Comparison of ENCODE assay signal across 10 cellular contexts in genomic region chr21:28337319-28337718, GRCh38.
A peak's percentile ranks its signal among the peaks of the same experiment; 100 is the strongest.
DNase-seq lines count a peak whose midpoint lies in the region; ATAC-seq and TF ChIP-seq lines count a peak whose summit lies in the region.
"Had no signal": no experiment of that assay in that cellular context is flagged by ENCODE, and none has a peak within 500 bp of the region (broad histone marks: within the 10 kb centered on the region; RNA-seq: fewer than 3 reads in every experiment).

No MANE protein-coding gene starts in this region.

- H3K9me3 ChIP-seq in RWPE2 (ENCODE audit: severe bottlenecking) (no peaks in the 10 kb centered on the region), gastroesophageal sphincter (no peaks in the 10 kb centered on the region)
- H3K9me3 ChIP-seq: BLaER1, neutrophil had no signal

- H3K36me3 ChIP-seq in RWPE2 (ENCODE audit: low read depth) (no peaks in the 10 kb centered on the region), gastroesophageal sphincter (no peaks in the 10 kb centered on the region)
- H3K36me3 ChIP-seq: BLaER1, neutrophil had no signal

- no peak for TF ChIP-seq EP300 in gastroesophageal sphincter (IDR thresholded peaks at IDR 0.05)

- DNase-seq in NCI-H345 (lab: John Stamatoyannopoulos, UW) (peak; percentile 15), NCI-H345 treated with DMSO at 0.1 percent for 48 hours (lab: John Stamatoyannopoulos, UW; ENCODE audit: unreplicated experiment) (no peak), RWPE2 (ENCODE audit: low spot score) (no peak), superior temporal gyrus (ENCODE audit: extremely low spot score) (peak; percentile 89), cerebellar nuclear complex (lab: John Stamatoyannopoulos, UW) (no peak), NCI-H2196 (lab: John Stamatoyannopoulos, UW; ENCODE audit: unreplicated experiment) (no peak)

- H3K4me3 ChIP-seq in RWPE2 (ENCODE audit: severe bottlenecking) (no peak overlapping the region), gastroesophageal sphincter (no peak overlapping the region)
- H3K4me3 ChIP-seq: BLaER1 had no signal

- ATAC-seq in RWPE2 (ENCODE audit: low read depth): peak; percentile 41; the same call in 1 of the 3 replicates
- no peak for ATAC-seq in gastroesophageal sphincter
- ATAC-seq in HG02610 (IDR thresholded peaks at IDR 0.05; ENCODE audit: unreplicated experiment): no peak

- H3K27ac ChIP-seq in RWPE2 (ENCODE audit: poor library complexity, severe bottlenecking) (no peak overlapping the region), gastroesophageal sphincter (peak overlapping the region in 2 of 4 donors; percentile 29 to 52)
- H3K27ac ChIP-seq: BLaER1, neutrophil had no signal

- H3K27me3 ChIP-seq in RWPE2 (ENCODE audit: insufficient read depth, poor library complexity, severe bottlenecking): no peaks in the 10 kb centered on the region
- no peaks in the 10 kb centered on the region for H3K27me3 ChIP-seq in gastroesophageal sphincter
- H3K27me3 ChIP-seq: BLaER1, neutrophil had no signal

- H3K4me1 ChIP-seq in RWPE2 (ENCODE audit: insufficient read depth, poor library complexity, severe bottlenecking) (no peaks in the 10 kb centered on the region), gastroesophageal sphincter (peaks cover 0 to 42% (median 2%) of the 10 kb centered on the region in 3 donors)

- no peak for TF ChIP-seq POLR2A in gastroesophageal sphincter (IDR thresholded peaks at IDR 0.05)

- peak; percentile 53 for TF ChIP-seq CTCF in RWPE2 (IDR thresholded peaks at IDR 0.05; ENCODE audit: poor library complexity, severe bottlenecking)
- peak; percentile 10 to 56 (median 44) for TF ChIP-seq CTCF in gastroesophageal sphincter (IDR thresholded peaks at IDR 0.05)

Comparison
In these comparisons a context has a peak if more than half of its experiments do, and no peak if none do; other contexts are left out.
1. DNase-seq: peak in NCI-H345 (single experiment) and superior temporal gyrus (single experiment); none in NCI-H345 treated with DMSO at 0.1 percent for 48 hours (single experiment), RWPE2 (single experiment), cerebellar nuclear complex (0 of 2) and NCI-H2196 (single experiment).